8 cellular contexts compared by ENCODE assay signal in the genomic region with DNA sequence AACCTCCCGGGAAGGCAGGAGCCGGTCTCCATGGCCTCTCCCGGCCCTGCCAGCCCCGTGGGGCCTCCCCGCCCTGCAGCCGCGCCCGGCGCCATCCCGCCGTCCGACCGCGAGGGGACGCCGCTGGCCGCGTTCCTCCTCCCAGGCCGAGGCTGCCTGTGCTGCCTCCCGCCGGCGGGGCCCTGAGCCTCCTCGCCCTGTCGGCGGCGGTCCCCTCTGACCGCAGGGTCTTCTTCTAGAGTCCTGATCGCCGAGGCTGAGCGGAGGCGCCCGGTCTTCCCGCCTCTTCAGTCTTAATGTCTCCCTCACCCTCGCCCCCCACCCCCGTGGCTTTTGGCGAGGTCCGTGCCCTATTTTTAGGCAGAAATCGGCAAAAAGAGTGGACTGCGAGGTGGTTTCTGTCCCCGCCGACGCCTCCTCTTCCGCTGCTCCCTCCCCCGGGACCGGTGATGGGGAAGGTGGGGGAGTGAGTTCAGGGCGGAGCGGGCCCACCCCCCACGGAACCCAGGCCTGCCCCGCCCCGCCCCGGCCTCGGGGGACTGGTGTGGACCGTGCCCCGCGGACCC. TPM values are rescaled to one million over a fixed set of nuclear protein-coding genes. Genes with fewer than 3 reads are reported as not detected.
A peak's percentile ranks its signal among the peaks of the same experiment; 100 is the strongest.
DNase-seq lines count a peak whose midpoint lies in the region; ATAC-seq and TF ChIP-seq lines count a peak whose summit lies in the region.

No MANE protein-coding gene starts in this region.

- peaks cover 8% of the 10 kb centered on the region; the same call in 1 of the 2 replicates for H3K36me3 Mint-ChIP-seq in HFFc6 (ENCODE audit: low read depth)

- TF ChIP-seq CTCF in HFFc6 (IDR thresholded peaks at IDR 0.05), result peak; percentile 91

- H3K27ac Mint-ChIP-seq in HFFc6, result peak overlapping the region; percentile 66

- ATAC-seq in HG02973 (IDR thresholded peaks at IDR 0.05; ENCODE audit: unreplicated experiment), result no peak

- H3K4me3 ChIP-seq in iPS-11a (ENCODE audit: low read depth, low read length), result peak overlapping the region; percentile 45

- DNase-seq in DMS 273 treated with DMSO at 0.1 percent for 48 hours (lab: John Stamatoyannopoulos, UW), result peak; percentile 26
- DNase-seq in HFFc6, result peak; percentile 63
- peak; percentile 83 for DNase-seq in RKO (ENCODE audit: low spot score)
- DNase-seq in amniotic stem cell (lab: John Stamatoyannopoulos, UW), result peak; percentile 44
- peak; percentile 63 to 73 for DNase-seq in stimulated activated CD4-positive, alpha-beta T cell treated with anti-CD3 and anti-CD28 coated beads, Interleukin-2, amount 100 ng/mL, for 24 hours
- no peak for DNase-seq in NCI-H526 treated with DMSO at 0.1 percent for 48 hours (lab: John Stamatoyannopoulos, UW)

- no peaks in the 10 kb centered on the region for H3K9me3 Mint-ChIP-seq in HFFc6

- no peaks in the 10 kb centered on the region for H3K4me1 Mint-ChIP-seq in HFFc6 (ENCODE audit: low read depth)

- H3K4me3 Mint-ChIP-seq in HFFc6, result peak overlapping the region; percentile 80

- peaks cover 4% of the 10 kb centered on the region for H3K27me3 Mint-ChIP-seq in HFFc6 (ENCODE audit: insufficient read depth)

RNA-seq across cellular contexts. Expression of gene CPNE7, which starts 0.8 kb away (rescaled TPM):
- total RNA-seq in HFFc6 (2021; fragmentation: NEBNext Ultra II Directional; extraction: Animal tissue kit (Norgen Biotek cat#: 25700)), result 10 to 100 TPM; 17.6 to 22.2 (median 19.3) TPM

RNA-seq across cellular contexts. Expression of gene RPL13, which starts 14.3 kb away (rescaled TPM):
- total RNA-seq in HFFc6 (2021; fragmentation: NEBNext Ultra II Directional; extraction: Animal tissue kit (Norgen Biotek cat#: 25700)), result 1,000 to 10,000 TPM; 1,572 to 1,808 (median 1,628) TPM

RNA-seq across cellular contexts. Expression of gene DPEP1, which starts 38.7 kb away (rescaled TPM):
- total RNA-seq in HFFc6 (2021; fragmentation: NEBNext Ultra II Directional; extraction: Animal tissue kit (Norgen Biotek cat#: 25700)), result not detected
